ENCODE assay signal across 1 cellular context in the genomic region with DNA sequence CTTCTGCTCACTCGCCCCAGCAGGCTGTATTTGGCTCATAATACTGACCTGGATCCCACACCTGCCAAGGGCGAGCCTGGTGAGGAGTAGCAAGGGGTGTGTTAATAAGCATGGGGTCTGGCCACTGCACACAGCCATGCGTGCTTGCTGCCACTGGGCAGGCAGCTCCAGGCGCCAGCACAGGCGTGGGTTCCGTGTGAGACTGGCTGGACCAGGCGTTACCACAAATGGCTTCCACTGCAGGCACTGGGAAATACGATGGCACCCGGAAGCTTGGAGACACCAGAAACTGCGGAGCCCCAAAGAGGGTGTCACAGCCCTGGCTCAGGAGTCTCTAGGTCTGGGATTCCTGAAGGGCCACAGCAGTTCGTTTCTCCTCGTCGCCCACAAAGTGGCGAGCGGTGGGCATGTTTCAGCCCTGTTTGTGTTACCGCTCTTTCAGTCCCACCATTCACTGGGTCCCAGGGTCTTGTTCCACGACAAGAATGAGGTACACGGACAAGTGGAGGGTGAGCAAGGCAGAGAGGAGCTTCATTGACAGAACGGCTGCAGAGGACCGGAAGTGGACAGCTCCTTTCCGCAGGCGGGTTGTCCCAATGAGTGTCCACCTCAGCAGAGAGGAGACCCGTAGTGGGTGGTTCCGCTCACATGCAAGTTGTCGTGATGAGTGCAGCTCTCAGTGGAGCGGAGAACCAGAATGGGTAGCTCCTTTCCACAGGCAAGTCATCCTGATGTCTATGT.
TF ChIP-seq lines count a peak whose summit lies in the region.

No MANE protein-coding gene starts in this region.

TF ChIP-seq in GM23338, 12 proteins besides CTCF, POLR2A, EP300 and RAD21 (continued from another document):
- TF ChIP-seq, protein P1, sequence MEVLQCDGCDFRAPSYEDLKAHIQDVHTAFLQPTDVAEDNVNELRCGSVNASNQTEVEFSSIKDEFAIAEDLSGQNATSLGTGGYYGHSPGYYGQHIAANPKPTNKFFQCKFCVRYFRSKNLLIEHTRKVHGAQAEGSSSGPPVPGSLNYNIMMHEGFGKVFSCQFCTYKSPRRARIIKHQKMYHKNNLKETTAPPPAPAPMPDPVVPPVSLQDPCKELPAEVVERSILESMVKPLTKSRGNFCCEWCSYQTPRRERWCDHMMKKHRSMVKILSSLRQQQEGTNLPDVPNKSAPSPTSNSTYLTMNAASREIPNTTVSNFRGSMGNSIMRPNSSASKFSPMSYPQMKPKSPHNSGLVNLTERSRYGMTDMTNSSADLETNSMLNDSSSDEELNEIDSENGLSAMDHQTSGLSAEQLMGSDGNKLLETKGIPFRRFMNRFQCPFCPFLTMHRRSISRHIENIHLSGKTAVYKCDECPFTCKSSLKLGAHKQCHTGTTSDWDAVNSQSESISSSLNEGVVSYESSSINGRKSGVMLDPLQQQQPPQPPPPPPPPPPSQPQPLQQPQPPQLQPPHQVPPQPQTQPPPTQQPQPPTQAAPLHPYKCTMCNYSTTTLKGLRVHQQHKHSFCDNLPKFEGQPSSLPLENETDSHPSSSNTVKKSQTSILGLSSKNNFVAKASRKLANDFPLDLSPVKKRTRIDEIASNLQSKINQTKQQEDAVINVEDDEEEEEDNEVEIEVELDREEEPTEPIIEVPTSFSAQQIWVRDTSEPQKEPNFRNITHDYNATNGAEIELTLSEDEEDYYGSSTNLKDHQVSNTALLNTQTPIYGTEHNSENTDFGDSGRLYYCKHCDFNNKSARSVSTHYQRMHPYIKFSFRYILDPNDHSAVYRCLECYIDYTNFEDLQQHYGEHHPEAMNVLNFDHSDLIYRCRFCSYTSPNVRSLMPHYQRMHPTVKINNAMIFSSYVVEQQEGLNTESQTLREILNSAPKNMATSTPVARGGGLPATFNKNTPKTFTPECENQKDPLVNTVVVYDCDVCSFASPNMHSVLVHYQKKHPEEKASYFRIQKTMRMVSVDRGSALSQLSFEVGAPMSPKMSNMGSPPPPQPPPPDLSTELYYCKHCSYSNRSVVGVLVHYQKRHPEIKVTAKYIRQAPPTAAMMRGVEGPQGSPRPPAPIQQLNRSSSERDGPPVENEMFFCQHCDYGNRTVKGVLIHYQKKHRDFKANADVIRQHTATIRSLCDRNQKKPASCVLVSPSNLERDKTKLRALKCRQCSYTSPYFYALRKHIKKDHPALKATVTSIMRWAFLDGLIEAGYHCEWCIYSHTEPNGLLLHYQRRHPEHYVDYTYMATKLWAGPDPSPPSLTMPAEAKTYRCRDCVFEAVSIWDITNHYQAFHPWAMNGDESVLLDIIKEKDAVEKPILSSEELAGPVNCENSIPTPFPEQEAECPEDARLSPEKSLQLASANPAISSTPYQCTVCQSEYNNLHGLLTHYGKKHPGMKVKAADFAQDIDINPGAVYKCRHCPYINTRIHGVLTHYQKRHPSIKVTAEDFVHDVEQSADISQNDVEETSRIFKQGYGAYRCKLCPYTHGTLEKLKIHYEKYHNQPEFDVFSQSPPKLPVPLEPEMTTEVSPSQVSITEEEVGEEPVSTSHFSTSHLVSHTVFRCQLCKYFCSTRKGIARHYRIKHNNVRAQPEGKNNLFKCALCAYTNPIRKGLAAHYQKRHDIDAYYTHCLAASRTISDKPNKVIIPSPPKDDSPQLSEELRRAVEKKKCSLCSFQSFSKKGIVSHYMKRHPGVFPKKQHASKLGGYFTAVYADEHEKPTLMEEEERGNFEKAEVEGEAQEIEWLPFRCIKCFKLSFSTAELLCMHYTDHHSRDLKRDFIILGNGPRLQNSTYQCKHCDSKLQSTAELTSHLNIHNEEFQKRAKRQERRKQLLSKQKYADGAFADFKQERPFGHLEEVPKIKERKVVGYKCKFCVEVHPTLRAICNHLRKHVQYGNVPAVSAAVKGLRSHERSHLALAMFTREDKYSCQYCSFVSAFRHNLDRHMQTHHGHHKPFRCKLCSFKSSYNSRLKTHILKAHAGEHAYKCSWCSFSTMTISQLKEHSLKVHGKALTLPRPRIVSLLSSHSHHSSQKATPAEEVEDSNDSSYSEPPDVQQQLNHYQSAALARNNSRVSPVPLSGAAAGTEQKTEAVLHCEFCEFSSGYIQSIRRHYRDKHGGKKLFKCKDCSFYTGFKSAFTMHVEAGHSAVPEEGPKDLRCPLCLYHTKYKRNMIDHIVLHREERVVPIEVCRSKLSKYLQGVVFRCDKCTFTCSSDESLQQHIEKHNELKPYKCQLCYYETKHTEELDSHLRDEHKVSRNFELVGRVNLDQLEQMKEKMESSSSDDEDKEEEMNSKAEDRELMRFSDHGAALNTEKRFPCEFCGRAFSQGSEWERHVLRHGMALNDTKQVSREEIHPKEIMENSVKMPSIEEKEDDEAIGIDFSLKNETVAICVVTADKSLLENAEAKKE (CRISPR knock-in tag; IDR thresholded peaks at IDR 0.05) = no peak
- no peak for TF ChIP-seq ZNF331 (CRISPR knock-in tag; IDR thresholded peaks at IDR 0.05; ENCODE audit: low read depth)
- TF ChIP-seq, protein P2, sequence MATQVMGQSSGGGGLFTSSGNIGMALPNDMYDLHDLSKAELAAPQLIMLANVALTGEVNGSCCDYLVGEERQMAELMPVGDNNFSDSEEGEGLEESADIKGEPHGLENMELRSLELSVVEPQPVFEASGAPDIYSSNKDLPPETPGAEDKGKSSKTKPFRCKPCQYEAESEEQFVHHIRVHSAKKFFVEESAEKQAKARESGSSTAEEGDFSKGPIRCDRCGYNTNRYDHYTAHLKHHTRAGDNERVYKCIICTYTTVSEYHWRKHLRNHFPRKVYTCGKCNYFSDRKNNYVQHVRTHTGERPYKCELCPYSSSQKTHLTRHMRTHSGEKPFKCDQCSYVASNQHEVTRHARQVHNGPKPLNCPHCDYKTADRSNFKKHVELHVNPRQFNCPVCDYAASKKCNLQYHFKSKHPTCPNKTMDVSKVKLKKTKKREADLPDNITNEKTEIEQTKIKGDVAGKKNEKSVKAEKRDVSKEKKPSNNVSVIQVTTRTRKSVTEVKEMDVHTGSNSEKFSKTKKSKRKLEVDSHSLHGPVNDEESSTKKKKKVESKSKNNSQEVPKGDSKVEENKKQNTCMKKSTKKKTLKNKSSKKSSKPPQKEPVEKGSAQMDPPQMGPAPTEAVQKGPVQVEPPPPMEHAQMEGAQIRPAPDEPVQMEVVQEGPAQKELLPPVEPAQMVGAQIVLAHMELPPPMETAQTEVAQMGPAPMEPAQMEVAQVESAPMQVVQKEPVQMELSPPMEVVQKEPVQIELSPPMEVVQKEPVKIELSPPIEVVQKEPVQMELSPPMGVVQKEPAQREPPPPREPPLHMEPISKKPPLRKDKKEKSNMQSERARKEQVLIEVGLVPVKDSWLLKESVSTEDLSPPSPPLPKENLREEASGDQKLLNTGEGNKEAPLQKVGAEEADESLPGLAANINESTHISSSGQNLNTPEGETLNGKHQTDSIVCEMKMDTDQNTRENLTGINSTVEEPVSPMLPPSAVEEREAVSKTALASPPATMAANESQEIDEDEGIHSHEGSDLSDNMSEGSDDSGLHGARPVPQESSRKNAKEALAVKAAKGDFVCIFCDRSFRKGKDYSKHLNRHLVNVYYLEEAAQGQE (IDR thresholded peaks at IDR 0.05; ENCODE audit: unreplicated experiment) = no peak
- TF ChIP-seq CREB1 (CRISPR knock-in tag; IDR thresholded peaks at IDR 0.05; ENCODE audit: low read depth) = no peak
- TF ChIP-seq, protein P3, sequence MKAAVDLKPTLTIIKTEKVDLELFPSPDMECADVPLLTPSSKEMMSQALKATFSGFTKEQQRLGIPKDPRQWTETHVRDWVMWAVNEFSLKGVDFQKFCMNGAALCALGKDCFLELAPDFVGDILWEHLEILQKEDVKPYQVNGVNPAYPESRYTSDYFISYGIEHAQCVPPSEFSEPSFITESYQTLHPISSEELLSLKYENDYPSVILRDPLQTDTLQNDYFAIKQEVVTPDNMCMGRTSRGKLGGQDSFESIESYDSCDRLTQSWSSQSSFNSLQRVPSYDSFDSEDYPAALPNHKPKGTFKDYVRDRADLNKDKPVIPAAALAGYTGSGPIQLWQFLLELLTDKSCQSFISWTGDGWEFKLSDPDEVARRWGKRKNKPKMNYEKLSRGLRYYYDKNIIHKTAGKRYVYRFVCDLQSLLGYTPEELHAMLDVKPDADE (IDR thresholded peaks at IDR 0.05) = no peak
- TF ChIP-seq ZNF114 (CRISPR knock-in tag; IDR thresholded peaks at IDR 0.05) = no peak
- no peak for TF ChIP-seq EZH2 (IDR thresholded peaks at IDR 0.05; ENCODE audit: low read depth, unreplicated experiment)
- TF ChIP-seq STAT1 (IDR thresholded peaks at IDR 0.05; ENCODE audit: unreplicated experiment) = no peak
- no peak for TF ChIP-seq POLR2AphosphoS5 (IDR thresholded peaks at IDR 0.05; ENCODE audit: low read depth)
TF ChIP-seq in GM23338: peak in this region for 0.
